Comparison of ENCODE assay signal across 14 cellular contexts in the genomic region with DNA sequence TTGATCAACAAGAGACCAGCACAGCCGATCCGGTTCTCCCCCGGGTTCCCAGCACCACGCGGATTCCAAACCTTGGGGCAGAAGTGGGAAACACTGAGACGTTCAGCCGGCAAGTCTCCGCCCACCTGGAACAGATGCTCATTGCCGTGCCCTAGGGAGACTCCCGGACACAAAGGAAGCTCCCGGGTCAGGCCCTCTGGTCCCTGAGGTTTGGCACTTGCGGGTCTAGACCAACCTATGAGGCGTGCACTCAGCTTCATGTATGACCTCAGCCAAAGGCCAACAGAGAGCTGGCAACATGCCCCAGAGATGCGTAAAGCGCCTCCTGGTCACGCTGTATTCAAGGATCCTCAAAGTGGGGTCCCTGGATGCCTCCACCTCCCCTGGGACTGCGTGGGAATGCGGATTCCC. TPM values are rescaled to one million over a fixed set of nuclear protein-coding genes. Genes with fewer than 3 reads are reported as not detected.
DNase-seq lines count a peak whose midpoint lies in the region; ATAC-seq and TF ChIP-seq lines count a peak whose summit lies in the region.
"Had no signal": no experiment of that assay in that cellular context is flagged by ENCODE, and none has a peak within 500 bp of the region (broad histone marks: within the 10 kb centered on the region; RNA-seq: fewer than 3 reads in every experiment).

No MANE protein-coding gene starts in this region.

- H2AFZ ChIP-seq in GM23248: no peak overlapping the region
- H2AFZ ChIP-seq: parathyroid adenoma, PC-9 had no signal

- no peaks in the 10 kb centered on the region for H4K20me1 ChIP-seq in GM23248 (ENCODE audit: insufficient read depth)

- H3K27me3 ChIP-seq in GM23248 (replicated peaks; ENCODE audit: insufficient read depth): no peaks in the 10 kb centered on the region; the same call in 1 of the 2 replicates
- H3K27me3 ChIP-seq in ovary: no peaks in the 10 kb centered on the region
- no peaks in the 10 kb centered on the region for H3K27me3 ChIP-seq in ascending aorta
- H3K27me3 ChIP-seq in gastroesophageal sphincter: peaks cover 71% of the 10 kb centered on the region

- no peak overlapping the region for H3K27ac ChIP-seq in GM23248
- no peak overlapping the region for H3K27ac ChIP-seq in ovary
- H3K27ac ChIP-seq in ascending aorta: no peak overlapping the region
- no peak overlapping the region for H3K27ac ChIP-seq in gastroesophageal sphincter
- H3K27ac ChIP-seq in caudate nucleus (ENCODE audit: low read depth, low read length): no peak overlapping the region
- H3K27ac ChIP-seq in substantia nigra (ENCODE audit: low read depth, low read length, poor library complexity, severe bottlenecking): no peak overlapping the region
- H3K27ac ChIP-seq: parathyroid adenoma, PC-9, transverse colon had no signal

- no peaks in the 10 kb centered on the region for H3K9me2 ChIP-seq in GM23248 (ENCODE audit: insufficient read depth)

- peaks cover 47 to 65% (median 61%) of the 10 kb centered on the region in 3 donors for H3K27me3 Mint-ChIP-seq in CD14-positive monocyte (ENCODE audit: low read depth in 3 of 3)

- DNase-seq in CD14-positive monocyte (ENCODE audit: low spot score) (no peak), GM23248 (peak; percentile 22), ecto neural progenitor cell (ENCODE audit: low spot score) (peak; percentile 53), ovary (peak; percentile 23 to 60 (median 37)), ascending aorta (ENCODE audit: low spot score in 2 of 2) (no peak), caudate nucleus (lab: John Stamatoyannopoulos, UW) (no peak), substantia nigra (lab: John Stamatoyannopoulos, UW) (no peak)
- DNase-seq: kidney glomerular epithelial cell, NCI-H1105, PC-9, transverse colon had no signal

- TF ChIP-seq POLR2A in ovary (IDR thresholded peaks at IDR 0.05): no peak
- TF ChIP-seq POLR2A in gastroesophageal sphincter (IDR thresholded peaks at IDR 0.05): no peak

- H3K4me1 ChIP-seq in GM23248 (ENCODE audit: insufficient read depth): no peaks in the 10 kb centered on the region
- no peaks in the 10 kb centered on the region for H3K4me1 ChIP-seq in ovary (ENCODE audit: insufficient read depth)
- H3K4me1 ChIP-seq in ascending aorta: peaks cover 0 to 3% of the 10 kb centered on the region in 2 donors
- H3K4me1 ChIP-seq in gastroesophageal sphincter: peaks cover 0 to 38% (median 16%) of the 10 kb centered on the region in 3 donors

- H3K9me3 Mint-ChIP-seq in CD14-positive monocyte: peaks cover 0 to 15% (median 11%) of the 10 kb centered on the region in 7 donors

- H3K4me2 ChIP-seq in GM23248 (ENCODE audit: unreplicated experiment): no peak overlapping the region
- H3K4me2 ChIP-seq: PC-9 had no signal

- in situ Hi-C loops in GM23248 (cut with MboI): no loop called here

- TF ChIP-seq CTCF in CD14-positive monocyte (IDR thresholded peaks at IDR 0.05): no peak
- no peak for TF ChIP-seq CTCF in ovary (IDR thresholded peaks at IDR 0.05)
- TF ChIP-seq CTCF in ascending aorta (IDR thresholded peaks at IDR 0.05): no peak
- no peak for TF ChIP-seq CTCF in gastroesophageal sphincter (IDR thresholded peaks at IDR 0.05)

- ATAC-seq in gastroesophageal sphincter: no peak
- ATAC-seq: esophagus mucosa had no signal

- peaks cover 1 to 4% of the 10 kb centered on the region in 2 donors for H3K36me3 Mint-ChIP-seq in CD14-positive monocyte

- no peak for TF ChIP-seq EP300 in ovary (IDR thresholded peaks at IDR 0.05)
- TF ChIP-seq EP300 in gastroesophageal sphincter (IDR thresholded peaks at IDR 0.05): no peak

- intact Hi-C loops in CD14-positive monocyte (cut with micrococcal nuclease): no loop called here
- intact Hi-C loops in ovary (cut with DNase I): no loop called here
- intact Hi-C loops in ascending aorta (cut with DNase I): no loop called here

- no peak overlapping the region for H3K27ac Mint-ChIP-seq in CD14-positive monocyte

- H3K36me3 ChIP-seq in GM23248 (ENCODE audit: low read depth) (no peaks in the 10 kb centered on the region), ovary (no peaks in the 10 kb centered on the region), ascending aorta (no peaks in the 10 kb centered on the region), gastroesophageal sphincter (no peaks in the 10 kb centered on the region)
- H3K36me3 ChIP-seq: transverse colon had no signal

- H3K9me3 ChIP-seq in GM23248 (ENCODE audit: low read depth) (no peaks in the 10 kb centered on the region), ovary (no peaks in the 10 kb centered on the region), ascending aorta (no peaks in the 10 kb centered on the region), gastroesophageal sphincter (peaks cover 0 to 6% (median 0%) of the 10 kb centered on the region in 3 donors)
- H3K9me3 ChIP-seq: transverse colon had no signal

- H3K4me3 Mint-ChIP-seq in CD14-positive monocyte: peak overlapping the region; percentile 45 to 67

- no peaks in the 10 kb centered on the region for H3F3A ChIP-seq in GM23248 (ENCODE audit: insufficient read depth)

- 4% methylated on average over 18 of the region's 18 CpGs for WGBS in GM23248 (ENCODE audit: low coverage in 1 of 2, low lambda C conversion rate in 2 of 2, missing lambda C conversion rate in 2 of 2), 2 experiments
- 5 to 9% (median 5%) methylated on average over 17 to 18 of the region's 18 CpGs for WGBS in ovary, 3 donors
- 16 to 34% methylated on average over 5 to 8 of the region's 18 CpGs for WGBS in gastroesophageal sphincter (ENCODE audit: low coverage in 1 of 2), 2 donors

- H3K4me1 Mint-ChIP-seq in CD14-positive monocyte: no peaks in the 10 kb centered on the region

- H3K9ac ChIP-seq in GM23248: no peak overlapping the region
- H3K9ac ChIP-seq: parathyroid adenoma had no signal

- H3K4me3 ChIP-seq in GM23248 (no peak overlapping the region; the same call in 1 of the 2 replicates), ovary (peak overlapping the region; percentile 46), ascending aorta (peak overlapping the region in 1 of 2 donors; percentile 55), gastroesophageal sphincter (peak overlapping the region in 1 of 2 donors; percentile 46)
- H3K4me3 ChIP-seq: PC-9 had no signal

- H3K79me2 ChIP-seq in GM23248 (ENCODE audit: insufficient read depth): no peaks in the 10 kb centered on the region

RNA-seq across cellular contexts. Expression of a gene that starts 2.5 kb away (rescaled TPM):
- polyA plus RNA-seq in CD14-positive monocyte (not detected), GM23248 (2016; fragmentation: Nextera tagmentation; extraction: Ambion mirVana) (not detected in 2 replicates), ovary (1 to 10 TPM; 1.1 to 2.7 TPM)
- not detected in 2 replicates for total RNA-seq in GM23248 (2014; rRNA removed; shearing (Covaris generic))
- total RNA-seq in ovary (10 to 100 TPM in 1 of 7 donors, 1 to 10 TPM in 6; 1.1 to 16.2 (median 4.3) TPM), ascending aorta (not detected), gastroesophageal sphincter (1 to 10 TPM in 1 of 4 donors, under 1 TPM in 3; 0.42 to 1.1 (median 0.60) TPM)
- total RNA-seq: PC-9 had no signal

Comparison
In these comparisons a context has a peak if more than half of its experiments do, and no peak if none do; other contexts are left out.
1. DNase-seq: peak in GM23248 (single experiment), ecto neural progenitor cell (single experiment) and ovary (5 of 5); none in CD14-positive monocyte (single experiment), ascending aorta (0 of 2), caudate nucleus (0 of 61) and substantia nigra (0 of 49).